7 cellular contexts compared by ENCODE assay signal in genomic region chr1:242454262-242455051, GRCh38.
DNase-seq lines count a peak whose midpoint lies in the region; ATAC-seq and TF ChIP-seq lines count a peak whose summit lies in the region.

No MANE protein-coding gene starts in this region.

- H3K9me2 ChIP-seq in GM23338 (ENCODE audit: insufficient read depth) = no peaks in the 10 kb centered on the region
- H3K9me2 ChIP-seq in MM.1S (replicated peaks; ENCODE audit: insufficient read depth, low read length) = no peaks in the 10 kb centered on the region

- H3K27ac ChIP-seq in GM23338 (ENCODE audit: low read depth) = peak overlapping the region; percentile 50; the same call in 1 of the 2 replicates
- H3K27ac ChIP-seq in MM.1S (ENCODE audit: low read length) = no peak overlapping the region
- H3K27ac ChIP-seq in SK-N-MC = no peak overlapping the region
- H3K27ac ChIP-seq in foreskin keratinocyte = no peak overlapping the region
- no peak overlapping the region for H3K27ac ChIP-seq in smooth muscle cell (ENCODE audit: low read depth)

- H2AFZ ChIP-seq in GM23338 (no peak overlapping the region), MM.1S (ENCODE audit: low read length) (peak overlapping the region; percentile 6; the same call in 1 of the 2 replicates), smooth muscle cell (ENCODE audit: low read depth) (peak overlapping the region; percentile 14)

- H3K9ac ChIP-seq in MM.1S (ENCODE audit: low read length) = no peak overlapping the region
- no peak overlapping the region for H3K9ac ChIP-seq in SK-N-MC (ENCODE audit: insufficient read length)
- no peak overlapping the region for H3K9ac ChIP-seq in smooth muscle cell (ENCODE audit: low read depth)

- H3K36me3 Mint-ChIP-seq in GM23338 (ENCODE audit: low read depth) = no peaks in the 10 kb centered on the region; the same call in 2 of the 3 replicates
- H3K36me3 Mint-ChIP-seq in natural killer cell = no peaks in the 10 kb centered on the region

- 45% methylated on average over 9 of the region's 9 CpGs for WGBS in smooth muscle cell (ENCODE audit: low lambda C conversion rate)

- TF ChIP-seq CTCF in GM12864 (IDR thresholded peaks at IDR 0.05; ENCODE audit: low read depth, low read length, missing control alignments) = peak; percentile 50
- TF ChIP-seq CTCF in GM23338 (conservative IDR thresholded peaks at IDR 0.05; ENCODE audit: low read depth in 2 of 2) = peak; percentile 73 to 84
- TF ChIP-seq CTCF in MM.1S (IDR thresholded peaks at IDR 0.05; ENCODE audit: low read length) = peak; percentile 92
- TF ChIP-seq CTCF in foreskin keratinocyte (conservative IDR thresholded peaks at IDR 0.05) = peak; percentile 86
- TF ChIP-seq CTCF in smooth muscle cell (IDR thresholded peaks at IDR 0.05; ENCODE audit: borderline replicate concordance, insufficient read depth, poor library complexity, severe bottlenecking) = peak; percentile 74
- no peak for TF ChIP-seq CTCF in natural killer cell (IDR thresholded peaks at IDR 0.05)

- H3K27ac Mint-ChIP-seq in GM23338 (no peak overlapping the region), natural killer cell (no peak overlapping the region)

- no peaks in the 10 kb centered on the region for H3K9me3 ChIP-seq in MM.1S (replicated peaks; ENCODE audit: insufficient read depth, low read length)
- no peaks in the 10 kb centered on the region for H3K9me3 ChIP-seq in SK-N-MC (ENCODE audit: low read depth, low read length)
- no peaks in the 10 kb centered on the region for H3K9me3 ChIP-seq in smooth muscle cell (replicated peaks; ENCODE audit: low read depth)

- peaks cover 35% of the 10 kb centered on the region for H3K4me1 Mint-ChIP-seq in GM23338
- H3K4me1 Mint-ChIP-seq in natural killer cell = no peaks in the 10 kb centered on the region

- H3K9me3 Mint-ChIP-seq in GM23338 = no peaks in the 10 kb centered on the region
- no peaks in the 10 kb centered on the region for H3K9me3 Mint-ChIP-seq in natural killer cell

- intact Hi-C loops in natural killer cell (cut with micrococcal nuclease) = loop anchor here (5.0 kb wide), 1 partner anchor 868 kb away; no protein-coding TSS in a partner anchor

- H3K27me3 ChIP-seq in GM23338 (ENCODE audit: insufficient read depth) = no peaks in the 10 kb centered on the region
- H3K27me3 ChIP-seq in MM.1S (replicated peaks; ENCODE audit: insufficient read depth, low read length) = no peaks in the 10 kb centered on the region
- no peaks in the 10 kb centered on the region for H3K27me3 ChIP-seq in foreskin keratinocyte
- H3K27me3 ChIP-seq in smooth muscle cell (ENCODE audit: low read depth) = no peaks in the 10 kb centered on the region

- H3K4me3 ChIP-seq in GM12864 (ENCODE audit: low read depth, low read length) = no peak overlapping the region
- no peak overlapping the region for H3K4me3 ChIP-seq in GM23338
- peak overlapping the region; percentile 34; the same call in 1 of the 2 replicates for H3K4me3 ChIP-seq in MM.1S (ENCODE audit: low read length)
- H3K4me3 ChIP-seq in SK-N-MC = peak overlapping the region; percentile 61
- H3K4me3 ChIP-seq in smooth muscle cell = no peak overlapping the region

- H3K4me3 Mint-ChIP-seq in GM23338 = no peak overlapping the region
- H3K4me3 Mint-ChIP-seq in natural killer cell = no peak overlapping the region

- H3K79me2 ChIP-seq in GM23338 (replicated peaks; ENCODE audit: insufficient read depth) (no peaks in the 10 kb centered on the region), MM.1S (ENCODE audit: low read length) (no peaks in the 10 kb centered on the region), smooth muscle cell (ENCODE audit: low read depth) (no peaks in the 10 kb centered on the region)

- H4K20me1 ChIP-seq in GM23338 (replicated peaks; ENCODE audit: insufficient read depth) (no peaks in the 10 kb centered on the region), MM.1S (ENCODE audit: insufficient read depth, low read length) (no peaks in the 10 kb centered on the region), smooth muscle cell (ENCODE audit: low read depth) (no peaks in the 10 kb centered on the region)

- H3K27me3 Mint-ChIP-seq in GM23338 (ENCODE audit: insufficient read depth, low read depth, poor library complexity) (peaks cover 3% of the 10 kb centered on the region), natural killer cell (ENCODE audit: low read depth in 2 of 2) (peaks cover 4 to 7% of the 10 kb centered on the region in 2 donors)

- ATAC-seq in GM23338 (peak; percentile 78), foreskin keratinocyte (peak; percentile 87), natural killer cell (no peak)

- H3K4me1 ChIP-seq in GM23338 (ENCODE audit: insufficient read depth) (peaks cover 52% of the 10 kb centered on the region), MM.1S (ENCODE audit: low read length) (no peaks in the 10 kb centered on the region), foreskin keratinocyte (no peaks in the 10 kb centered on the region), smooth muscle cell (ENCODE audit: low read depth) (peaks cover 3% of the 10 kb centered on the region)

- no peak for DNase-seq in GM12864 (ENCODE audit: low read depth)
- DNase-seq in GM23338 (ENCODE audit: low spot score) = peak; percentile 80
- DNase-seq in MM.1S = peak; percentile 56
- peak; percentile 35 for DNase-seq in SK-N-MC (ENCODE audit: low read depth, low spot score)
- DNase-seq in foreskin keratinocyte = peak in 1 of 2 donors; percentile 25
- DNase-seq in smooth muscle cell (lab: John Stamatoyannopoulos, UW; ENCODE audit: unreplicated experiment) = no peak
- no peak for DNase-seq in natural killer cell

- H3K36me3 ChIP-seq in GM23338 (ENCODE audit: insufficient read depth) (no peaks in the 10 kb centered on the region), MM.1S (replicated peaks; ENCODE audit: insufficient read depth, low read length) (no peaks in the 10 kb centered on the region), SK-N-MC (ENCODE audit: insufficient read depth, low read length) (no peaks in the 10 kb centered on the region), smooth muscle cell (ENCODE audit: low read depth) (no peaks in the 10 kb centered on the region)

- no peaks in the 10 kb centered on the region for H3F3A ChIP-seq in GM23338 (replicated peaks; ENCODE audit: low read depth)
- H3F3A ChIP-seq in MM.1S (ENCODE audit: insufficient read depth, low read length) = no peaks in the 10 kb centered on the region
- no peaks in the 10 kb centered on the region for H3F3A ChIP-seq in smooth muscle cell (ENCODE audit: low read depth)

- H3K4me2 ChIP-seq in GM23338 (peak overlapping the region; percentile 10; the same call in 1 of the 2 replicates), MM.1S (ENCODE audit: low read depth, low read length) (peak overlapping the region; percentile 48), smooth muscle cell (no peak overlapping the region)

TF ChIP-seq in GM23338, 12 proteins besides CTCF, POLR2A, EP300 and RAD21 (continues in another document):
- TF ChIP-seq POLR2AphosphoS5 (IDR thresholded peaks at IDR 0.05; ENCODE audit: low read depth) = no peak
- no peak for TF ChIP-seq ZNF114 (CRISPR knock-in tag; IDR thresholded peaks at IDR 0.05)
- TF ChIP-seq EZH2 (IDR thresholded peaks at IDR 0.05; ENCODE audit: low read depth, unreplicated experiment) = no peak
- TF ChIP-seq EZH2phosphoT487 (IDR thresholded peaks at IDR 0.05; ENCODE audit: unreplicated experiment) = no peak
- TF ChIP-seq REST (IDR thresholded peaks at IDR 0.05; ENCODE audit: unreplicated experiment) = no peak
- TF ChIP-seq ETS1 (IDR thresholded peaks at IDR 0.05) = no peak
- no peak for TF ChIP-seq STAT1 (IDR thresholded peaks at IDR 0.05; ENCODE audit: unreplicated experiment)
- no peak for TF ChIP-seq NANOG (IDR thresholded peaks at IDR 0.05; ENCODE audit: borderline replicate concordance)

Comparison
In these comparisons a context has a peak if more than half of its experiments do, and no peak if none do; other contexts are left out.
1. DNase-seq: peak in GM23338 (single experiment), MM.1S (single experiment) and SK-N-MC (single experiment); none in GM12864 (single experiment), smooth muscle cell (single experiment) and natural killer cell (single experiment).
2. H3K4me3 ChIP-seq: peak in MM.1S (single experiment) and SK-N-MC (single experiment); none in GM12864 (single experiment), GM23338 (single experiment) and smooth muscle cell (single experiment).
3. ATAC-seq: peak in GM23338 (single experiment) and foreskin keratinocyte (single experiment); none in natural killer cell (0 of 3).